Comparison of ENCODE assay signal across 9 cellular contexts in genomic region chr2:169325886-169326285, GRCh38. TPM values are rescaled to one million over a fixed set of nuclear protein-coding genes. Genes with fewer than 3 reads are reported as not detected.
"Had no signal": no experiment of that assay in that cellular context is flagged by ENCODE, and none has a peak within 500 bp of the region (broad histone marks: within the 10 kb centered on the region; RNA-seq: fewer than 3 reads in every experiment).

No MANE protein-coding gene starts in this region.

RNA-seq across cellular contexts. Expression of gene LRP2, which starts 36.4 kb away (rescaled TPM):
- total RNA-seq: naive thymus-derived CD8-positive, alpha-beta T cell; natural killer cell; osteoblast; posterior vena cava; spleen had no signal
- polyA plus RNA-seq: naive thymus-derived CD4-positive, alpha-beta T cell; naive thymus-derived CD8-positive, alpha-beta T cell; psoas muscle; sigmoid colon; smooth muscle cell; spleen had no signal
